In the genomic region with DNA sequence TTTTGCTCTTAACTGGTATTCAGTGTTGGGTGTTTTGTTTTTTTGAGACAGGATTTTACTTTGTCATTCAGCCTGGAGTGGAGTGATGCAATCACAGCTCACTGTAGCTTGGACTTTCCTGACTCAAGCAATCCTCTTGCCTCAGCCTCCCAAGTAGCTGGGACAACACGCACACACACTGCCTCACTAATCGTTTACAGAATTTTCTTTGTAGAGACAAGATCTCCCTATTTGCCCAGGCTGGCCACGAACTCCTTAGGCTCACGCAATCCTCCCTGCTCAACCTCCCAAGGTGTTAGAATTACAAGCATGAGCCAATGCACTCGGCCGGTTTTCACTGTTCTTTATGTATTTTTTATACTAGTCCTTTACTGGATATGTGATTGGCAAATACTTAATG, we compare ENCODE assay signal across 25 cellular contexts. TPM values are rescaled to one million over a fixed set of nuclear protein-coding genes. Genes with fewer than 3 reads are reported as not detected.
DNase-seq lines count a peak whose midpoint lies in the region; ATAC-seq and TF ChIP-seq lines count a peak whose summit lies in the region.
"Had no signal": no experiment of that assay in that cellular context is flagged by ENCODE, and none has a peak within 500 bp of the region (broad histone marks: within the 10 kb centered on the region; RNA-seq: fewer than 3 reads in every experiment).

No MANE protein-coding gene starts in this region.

- in situ Hi-C loops in GM23248 (cut with MboI), result no loop called here

- no peaks in the 10 kb centered on the region for H3K27me3 Mint-ChIP-seq in dendritic cell treated with granulocyte-macrophage colony-stimulating factor and Interleukin-4, amounts not matched to agents 40 ng/mL and 50 ng/mL, for 4 days
- H3K27me3 Mint-ChIP-seq in natural killer cell (ENCODE audit: low read depth in 2 of 2), result no peaks in the 10 kb centered on the region
- H3K27me3 Mint-ChIP-seq: stimulated activated naive CD8-positive, alpha-beta T cell treated with anti-CD3 and anti-CD28 coated beads, Interleukin-15, Interleukin-2, amounts not matched to agents 100 ng/mL and 50 ng/mL, for 24 hours had no signal

- H3K36me3 Mint-ChIP-seq in dendritic cell treated with granulocyte-macrophage colony-stimulating factor and Interleukin-4, amounts not matched to agents 40 ng/mL and 50 ng/mL, for 4 days (ENCODE audit: low read depth), result no peaks in the 10 kb centered on the region
- no peaks in the 10 kb centered on the region for H3K36me3 Mint-ChIP-seq in natural killer cell
- H3K36me3 Mint-ChIP-seq: CD8-positive, alpha-beta T cell; memory B cell had no signal

- ATAC-seq in natural killer cell (peak in 2 of 3 donors; percentile 15), left lobe of liver (no peak), PC-3 (no peak)
- ATAC-seq: CD8-positive, alpha-beta T cell had no signal

- H3K36me3 ChIP-seq in GM23248 (ENCODE audit: low read depth) (no peaks in the 10 kb centered on the region), PC-3 (ENCODE audit: low read depth, low read length) (no peaks in the 10 kb centered on the region)
- H3K36me3 ChIP-seq: tibial nerve had no signal

- no peak for TF ChIP-seq POLR2A in NB4 (IDR thresholded peaks at IDR 0.05; ENCODE audit: extremely low read depth, insufficient read length)

- peaks cover 38% of the 10 kb centered on the region for H3K4me1 Mint-ChIP-seq in dendritic cell treated with granulocyte-macrophage colony-stimulating factor and Interleukin-4, amounts not matched to agents 40 ng/mL and 50 ng/mL, for 4 days (ENCODE audit: low read depth)
- H3K4me1 Mint-ChIP-seq in natural killer cell, result peaks cover 34 to 43% of the 10 kb centered on the region in 2 donors

- DNase-seq in GM23248, result peak; percentile 19
- DNase-seq in NB4 (ENCODE audit: low read depth), result peak; percentile 55
- DNase-seq in natural killer cell, result no peak
- DNase-seq in left lobe of liver (ENCODE audit: low spot score), result no peak
- no peak for DNase-seq in PC-3
- no peak for DNase-seq in GM10248 (ENCODE audit: extremely low spot score)
- DNase-seq in amygdala (lab: John Stamatoyannopoulos, UW), result no peak
- DNase-seq: activated CD4-positive, CD25-positive, alpha-beta regulatory T cell treated with anti-CD3 and anti-CD28 coated beads, Interleukin-2, amount 50 U/mL, for 72 hours; activated naive CD4-positive, alpha-beta T cell treated with anti-CD3 and anti-CD28 coated beads for 36 hours; activated T-cell treated with anti-CD3 and anti-CD28 coated beads, Interleukin-2, amount 50 U/mL, for 48 hours; aorta; CD8-positive, alpha-beta T cell; DMS79; NCI-H1694; NCI-H774; retina; Right ventricle myocardium superior; stimulated activated CD4-positive, alpha-beta T cell treated with anti-CD3 and anti-CD28 coated beads, Interleukin-4, amount 100 ng/mL, for 4 hours had no signal

- peak overlapping the region; percentile 32 for H3K27ac Mint-ChIP-seq in dendritic cell treated with granulocyte-macrophage colony-stimulating factor and Interleukin-4, amounts not matched to agents 40 ng/mL and 50 ng/mL, for 4 days
- H3K27ac Mint-ChIP-seq in natural killer cell, result peak overlapping the region; percentile 10 to 39
- H3K27ac Mint-ChIP-seq: activated naive CD4-positive, alpha-beta T cell treated with anti-CD3 and anti-CD28 coated beads for 36 hours; CD8-positive, alpha-beta T cell; memory B cell; stimulated activated naive CD8-positive, alpha-beta T cell treated with anti-CD3 and anti-CD28 coated beads, Interleukin-15, Interleukin-2, amounts not matched to agents 100 ng/mL and 50 ng/mL, for 24 hours had no signal

- POLR2A ChIA-PET in PC-3 (lab: Charles Lee; ENCODE audit: unreplicated experiment) (no interaction called here), GM10248 (lab: Yijun Ruan, JAX) (no interaction called here)

- H4K20me1 ChIP-seq in GM23248 (ENCODE audit: insufficient read depth) (no peaks in the 10 kb centered on the region), PC-3 (ENCODE audit: low read length) (no peaks in the 10 kb centered on the region)

- H3K27ac ChIP-seq in GM23248 (no peak overlapping the region), PC-3 (ENCODE audit: low read length) (no peak overlapping the region)
- H3K27ac ChIP-seq: tibial nerve had no signal

- no peak overlapping the region for H3K4me3 Mint-ChIP-seq in dendritic cell treated with granulocyte-macrophage colony-stimulating factor and Interleukin-4, amounts not matched to agents 40 ng/mL and 50 ng/mL, for 4 days
- H3K4me3 Mint-ChIP-seq in natural killer cell, result no peak overlapping the region
- H3K4me3 Mint-ChIP-seq: activated naive CD4-positive, alpha-beta T cell treated with anti-CD3 and anti-CD28 coated beads for 36 hours; CD8-positive, alpha-beta T cell; memory B cell; stimulated activated naive CD8-positive, alpha-beta T cell treated with anti-CD3 and anti-CD28 coated beads, Interleukin-15, Interleukin-2, amounts not matched to agents 100 ng/mL and 50 ng/mL, for 24 hours had no signal

- no peak for TF ChIP-seq CTCF in NB4 (IDR thresholded peaks at IDR 0.05; ENCODE audit: low read depth, low read length)
- no peak for TF ChIP-seq CTCF in natural killer cell (IDR thresholded peaks at IDR 0.05)
- no peak for TF ChIP-seq CTCF in PC-3 (conservative IDR thresholded peaks at IDR 0.05; ENCODE audit: low read depth, low read length)
- no peak for TF ChIP-seq CTCF in GM10248 (IDR thresholded peaks at IDR 0.05; ENCODE audit: control extremely low read depth, extremely low read depth, low read depth, missing control alignments)

- no peak overlapping the region for H2AFZ ChIP-seq in GM23248
- H2AFZ ChIP-seq in PC-3 (ENCODE audit: low read length), result no peak overlapping the region

- H3K9me2 ChIP-seq in GM23248 (ENCODE audit: insufficient read depth) (no peaks in the 10 kb centered on the region), PC-3 (replicated peaks; ENCODE audit: low read length) (no peaks in the 10 kb centered on the region)

- H3F3A ChIP-seq in GM23248 (ENCODE audit: insufficient read depth) (no peaks in the 10 kb centered on the region), PC-3 (ENCODE audit: low read length, unreplicated experiment) (no peaks in the 10 kb centered on the region)

- H3K4me1 ChIP-seq in GM23248 (ENCODE audit: insufficient read depth), result no peaks in the 10 kb centered on the region
- no peaks in the 10 kb centered on the region for H3K4me1 ChIP-seq in PC-3 (ENCODE audit: insufficient read depth, low read length)
- H3K4me1 ChIP-seq: tibial nerve had no signal

- H3K79me2 ChIP-seq in GM23248 (ENCODE audit: insufficient read depth) (no peaks in the 10 kb centered on the region), PC-3 (ENCODE audit: low read length) (no peaks in the 10 kb centered on the region)

- no peak overlapping the region for H3K4me3 ChIP-seq in GM23248
- no peak overlapping the region for H3K4me3 ChIP-seq in NB4 (ENCODE audit: low read depth, low read length)
- H3K4me3 ChIP-seq in PC-3 (ENCODE audit: low read length), result no peak overlapping the region
- H3K4me3 ChIP-seq: tibial nerve had no signal

- H3K27me3 ChIP-seq in GM23248 (replicated peaks; ENCODE audit: insufficient read depth) (peaks cover 3% of the 10 kb centered on the region; the same call in 1 of the 2 replicates), PC-3 (ENCODE audit: low read length) (peaks cover 65% of the 10 kb centered on the region)
- H3K27me3 ChIP-seq: tibial nerve had no signal

- CTCF ChIA-PET in PC-3 (lab: Charles Lee), result no interaction called here
- CTCF ChIA-PET in GM10248 (lab: Yijun Ruan, JAX), result interaction anchor here (0.9 to 1.4 kb wide), 6 partner anchors 9 to 119 kb away, joined by 3 to 5 read pairs (median 4); no protein-coding TSS in a partner anchor

- WGBS in GM23248 (ENCODE audit: low coverage in 1 of 2, low lambda C conversion rate in 2 of 2, missing lambda C conversion rate in 2 of 2), 2 experiments, result 40 to 41% methylated on average over 6 of the region's 6 CpGs

- BruUV-seq in PC-3 (replicated peaks; lab: Mats Ljungman, UMichigan), result no TSS peak

- H3K9me3 ChIP-seq in GM23248 (ENCODE audit: low read depth) (no peaks in the 10 kb centered on the region), PC-3 (ENCODE audit: low read length) (no peaks in the 10 kb centered on the region)

- no peak overlapping the region for H3K4me2 ChIP-seq in GM23248 (ENCODE audit: unreplicated experiment)
- no peak overlapping the region for H3K4me2 ChIP-seq in PC-3 (ENCODE audit: low read length)

- intact Hi-C loops in dendritic cell treated with granulocyte-macrophage colony-stimulating factor and Interleukin-4, amounts not matched to agents 40 ng/mL and 50 ng/mL, for 4 days (cut with micrococcal nuclease), result no loop called here
- intact Hi-C loops in natural killer cell (cut with micrococcal nuclease) (no loop called here), PC-3 (cut with micrococcal nuclease) (no loop called here)

- H3K9me3 Mint-ChIP-seq in dendritic cell treated with granulocyte-macrophage colony-stimulating factor and Interleukin-4, amounts not matched to agents 40 ng/mL and 50 ng/mL, for 4 days, result no peaks in the 10 kb centered on the region
- H3K9me3 Mint-ChIP-seq in natural killer cell, result no peaks in the 10 kb centered on the region
- H3K9me3 Mint-ChIP-seq: activated naive CD4-positive, alpha-beta T cell treated with anti-CD3 and anti-CD28 coated beads for 36 hours; memory B cell; stimulated activated naive CD8-positive, alpha-beta T cell treated with anti-CD3 and anti-CD28 coated beads, Interleukin-15, Interleukin-2, amounts not matched to agents 100 ng/mL and 50 ng/mL, for 24 hours had no signal

- H3K9ac ChIP-seq in GM23248 (no peak overlapping the region), PC-3 (ENCODE audit: low read length) (no peak overlapping the region)

RNA-seq across cellular contexts. Expression of a gene that starts 51.0 kb away (rescaled TPM):
- not detected in 2 replicates for total RNA-seq in GM23248 (2014; rRNA removed; shearing (Covaris generic))
- polyA plus RNA-seq in GM23248 (2016; fragmentation: Nextera tagmentation; extraction: Ambion mirVana), result not detected in 2 replicates
- 100 to 1,000 TPM in 1 of 3 donors, under 1 TPM in 2; 0.38 to 124 (median 0.93) TPM for total RNA-seq in natural killer cell
- 1.2 TPM for total RNA-seq in left lobe of liver
- not detected in 2 replicates for total RNA-seq in PC-3 (2014; rRNA removed)
- total RNA-seq: activated CD8-positive, alpha-beta memory T cell treated with anti-CD3 and anti-CD28 coated beads for 36 hours; activated naive CD4-positive, alpha-beta T cell treated with anti-CD3 and anti-CD28 coated beads for 36 hours; myocyte; osteoblast; Right ventricle myocardium superior had no signal

Comparison
In these comparisons a context has a peak if more than half of its experiments do, and no peak if none do; other contexts are left out.
1. DNase-seq: peak in GM23248 (single experiment) and NB4 (single experiment); none in natural killer cell (single experiment), left lobe of liver (single experiment), PC-3 (single experiment), GM10248 (single experiment) and amygdala (0 of 56).
2. ATAC-seq: peak in natural killer cell (2 of 3); none in left lobe of liver (single experiment) and PC-3 (single experiment).